ENCODE assay signal across 3 cellular contexts in genomic region chr7:157735826-157736225, GRCh38.
"Had no signal": no experiment of that assay in that cellular context is flagged by ENCODE, and none has a peak within 500 bp of the region (broad histone marks: within the 10 kb centered on the region; RNA-seq: fewer than 3 reads in every experiment).

No MANE protein-coding gene starts in this region.

- H3K4me3 ChIP-seq: GM12878 had no signal

- DNase-seq: GDM1, GF-D8 had no signal

- ATAC-seq: GM12878 had no signal
